In the genomic region with DNA sequence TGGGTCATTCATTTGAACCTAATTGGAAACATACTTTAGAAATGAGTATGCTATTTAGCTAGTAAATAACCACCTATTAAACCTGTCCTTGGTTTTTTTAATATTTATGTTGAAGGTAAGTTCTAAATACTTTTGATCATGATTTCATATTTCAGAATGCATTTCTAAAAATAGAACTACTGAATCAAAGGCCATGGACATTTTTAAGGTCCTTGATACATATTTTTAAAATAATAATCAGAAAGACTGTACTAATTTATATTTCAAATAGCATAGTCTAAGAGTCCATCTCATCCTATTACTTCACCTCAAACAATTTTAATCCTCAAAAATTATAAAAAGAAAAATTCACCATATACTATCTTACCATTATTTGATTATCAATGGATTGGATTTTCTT, we compare ENCODE assay signal across 15 cellular contexts.
A peak's percentile ranks its signal among the peaks of the same experiment; 100 is the strongest.
DNase-seq lines count a peak whose midpoint lies in the region; ATAC-seq, FAIRE-seq and TF ChIP-seq lines count a peak whose summit lies in the region.
"Had no signal": no experiment of that assay in that cellular context is flagged by ENCODE, and none has a peak within 500 bp of the region (broad histone marks: within the 10 kb centered on the region; RNA-seq: fewer than 3 reads in every experiment).

No MANE protein-coding gene starts in this region.

- no peak overlapping the region for H2BK15ac ChIP-seq in IMR-90 (ENCODE audit: low read depth, low read length)

- no peaks in the 10 kb centered on the region for H3K27me3 Mint-ChIP-seq in Calu3 (ENCODE audit: unreplicated experiment)

- H3K9me1 ChIP-seq in IMR-90 (ENCODE audit: insufficient read depth, low read length), result no peaks in the 10 kb centered on the region

- H3K27ac Mint-ChIP-seq in Calu3 (ENCODE audit: unreplicated experiment), result peak overlapping the region; percentile 95

- peak overlapping the region; percentile 54 for H2BK5ac ChIP-seq in IMR-90 (ENCODE audit: low read depth, low read length, poor library complexity, severe bottlenecking)

- peaks cover 2% of the 10 kb centered on the region for H3K9me3 Mint-ChIP-seq in Calu3 (ENCODE audit: low read depth, unreplicated experiment)

- TF ChIP-seq RAD21 in IMR-90 (IDR thresholded peaks at IDR 0.05; ENCODE audit: low read length), result no peak

- H3K79me1 ChIP-seq in IMR-90 (ENCODE audit: low read depth in 1 of 2, low read length in 2 of 2), result 0 out of 4 replicates have a peak, but pooled peaks cover 0 to 2% of the 10 kb centered on the region in 2 experiments

- no peak overlapping the region for H3K4me3 Mint-ChIP-seq in Calu3 (ENCODE audit: low read depth, unreplicated experiment)
- H3K4me3 Mint-ChIP-seq: CD4-positive, alpha-beta memory T cell had no signal

- no peak overlapping the region for H2BK20ac ChIP-seq in IMR-90 (ENCODE audit: low read depth, low read length)

- H3K36me3 ChIP-seq in IMR-90 (ENCODE audit: control insufficient read depth, insufficient read depth, low read length), result no peaks in the 10 kb centered on the region
- no peaks in the 10 kb centered on the region for H3K36me3 ChIP-seq in small intestine (ENCODE audit: control insufficient read depth in 2 of 2, insufficient read depth in 2 of 2, low read length in 2 of 2)
- no peaks in the 10 kb centered on the region for H3K36me3 ChIP-seq in brain microvascular endothelial cell (replicated peaks)
- H3K36me3 ChIP-seq: BE2C had no signal

- H3K4me1 Mint-ChIP-seq in Calu3 (ENCODE audit: low read depth, unreplicated experiment), result peaks cover 51% of the 10 kb centered on the region

- no peak overlapping the region for H3K4me2 ChIP-seq in IMR-90 (ENCODE audit: low read depth, low read length)

- CTCF ChIA-PET in Calu3 (lab: Charles Lee) (no interaction called here), IMR-90 (lab: Yijun Ruan, JAX) (no interaction called here)

- TF ChIP-seq CTCF in Calu3 (IDR thresholded peaks at IDR 0.05; ENCODE audit: unreplicated experiment) (no peak), IMR-90 (conservative IDR thresholded peaks at IDR 0.05; ENCODE audit: low read depth, low read length) (no peak), brain microvascular endothelial cell (IDR thresholded peaks at IDR 0.05; ENCODE audit: low read depth, low read length, missing control alignments) (no peak)

- H3K18ac ChIP-seq in IMR-90 (ENCODE audit: low read depth, low read length), result no peak overlapping the region

- no peak overlapping the region for H3K56ac ChIP-seq in IMR-90 (ENCODE audit: extremely low read depth, insufficient read depth, low read length)

- H2AK9ac ChIP-seq in IMR-90 (replicated peaks; ENCODE audit: low read depth, low read length, poor library complexity), result no peak overlapping the region

- in situ Hi-C loops in IMR-90 (cut with MboI; ENCODE audit: low sequenced_read_pairs), result no loop called here
- in situ Hi-C loops in brain microvascular endothelial cell (cut with HindIII; ENCODE audit: low pct_ligation_motif_present, low sequenced_read_pairs), result no loop called here

- no peak for TF ChIP-seq POLR2A in IMR-90 (IDR thresholded peaks at IDR 0.05; ENCODE audit: low read depth, low read length)

- BruUV-seq in Calu3 (replicated peaks; lab: Mats Ljungman, UMichigan), result no TSS peak
- no TSS peak for BruUV-seq in IMR-90 (replicated peaks; lab: Mats Ljungman, UMichigan)

- no peak for DNase-seq in Calu3
- no peak for DNase-seq in IMR-90
- DNase-seq in epithelial cell of prostate (ENCODE audit: low read depth, low spot score), result no peak
- DNase-seq in small intestine, result no peak
- DNase-seq in SW480 (ENCODE audit: low spot score), result no peak
- no peak for DNase-seq in RCC 7860 (ENCODE audit: low spot score)
- DNase-seq in brain microvascular endothelial cell, result no peak
- DNase-seq in activated naive CD4-positive, alpha-beta T cell treated with Interleukin-2 at 50 U/mL for 16 hours, result no peak
- DNase-seq: BE2C; CD4-positive, alpha-beta memory T cell; DND-41; GDM1; HCEC 1CT had no signal

- H3K9ac ChIP-seq in IMR-90 (ENCODE audit: low read depth, low read length), result no peak overlapping the region

- H4K5ac ChIP-seq in IMR-90 (ENCODE audit: low read depth, low read length), result no peak overlapping the region

- no peak overlapping the region for H3K4me3 ChIP-seq in IMR-90 (ENCODE audit: insufficient read depth, low read depth, low read length)
- no peak overlapping the region for H3K4me3 ChIP-seq in small intestine (ENCODE audit: low read depth in 1 of 2, low read length in 2 of 2)
- no peak overlapping the region for H3K4me3 ChIP-seq in brain microvascular endothelial cell (ENCODE audit: low read depth, low read length)

- H3K4me1 ChIP-seq in IMR-90 (ENCODE audit: control insufficient read depth, insufficient read depth, low read length) (no peaks in the 10 kb centered on the region; the same call in 1 of the 2 replicates), small intestine (ENCODE audit: control insufficient read depth in 2 of 2, insufficient read depth in 1 of 2, low read depth in 1 of 2, low read length in 1 of 2) (no peaks in the 10 kb centered on the region)
- H3K4me1 ChIP-seq: BE2C had no signal

- ATAC-seq in IMR-90 (ENCODE audit: low read depth), result no peak

- no peak overlapping the region for H3K4ac ChIP-seq in IMR-90 (ENCODE audit: low read depth, low read length)

- POLR2A ChIA-PET in IMR-90 (lab: Charles Lee; ENCODE audit: unreplicated experiment), result no interaction called here

- intact Hi-C loops in Calu3 (cut with micrococcal nuclease; ENCODE audit: unreplicated experiment), result no loop called here
- intact Hi-C loops in IMR-90 (cut with micrococcal nuclease), result no loop called here

- no peak overlapping the region for H4K91ac ChIP-seq in IMR-90 (ENCODE audit: insufficient read depth, low read depth, low read length)

- no peak overlapping the region for H2AFZ ChIP-seq in IMR-90 (replicated peaks; ENCODE audit: low read length, poor library complexity)

- H3K23ac ChIP-seq in IMR-90 (ENCODE audit: low read depth, low read length), result no peak overlapping the region

- H3K14ac ChIP-seq in IMR-90 (replicated peaks; ENCODE audit: low read depth, low read length), result no peak overlapping the region

- H3K27ac ChIP-seq in IMR-90 (ENCODE audit: insufficient read depth, low read length) (no peak overlapping the region), epithelial cell of prostate (peak overlapping the region; percentile 31), small intestine (ENCODE audit: low read depth in 1 of 2, low read length in 1 of 2) (no peak overlapping the region), brain microvascular endothelial cell (no peak overlapping the region)
- H3K27ac ChIP-seq: C4-2B had no signal

- H4K20me1 ChIP-seq in IMR-90 (ENCODE audit: insufficient read depth, low read length), result no peaks in the 10 kb centered on the region

- no peaks in the 10 kb centered on the region for H3K9me3 ChIP-seq in IMR-90 (ENCODE audit: control insufficient read depth, insufficient read depth, low read length)
- no peaks in the 10 kb centered on the region for H3K9me3 ChIP-seq in small intestine (ENCODE audit: control insufficient read depth, low read depth)
- H3K9me3 ChIP-seq: BE2C had no signal

- H3K27me3 ChIP-seq in IMR-90 (ENCODE audit: control insufficient read depth, insufficient read depth, low read length) (no peaks in the 10 kb centered on the region), small intestine (ENCODE audit: control insufficient read depth in 2 of 2, insufficient read depth in 2 of 2, low read length in 2 of 2) (no peaks in the 10 kb centered on the region), brain microvascular endothelial cell (replicated peaks) (no peaks in the 10 kb centered on the region)

- FAIRE-seq in small intestine (lab: Jason Lieb, UNC), result peak; percentile 49
- no peak for FAIRE-seq in RCC 7860 (lab: Jason Lieb, UNC)
- FAIRE-seq: D721Med had no signal

- dilution Hi-C loops in IMR-90 (cut with HindIII; ENCODE audit: low sequenced_read_pairs, unreplicated experiment), result no loop called here

- no peak overlapping the region; a peak in 1 of 4 replicates for H4K8ac ChIP-seq in IMR-90 (ENCODE audit: low read depth in 2 of 2, low read length in 2 of 2)

- H3K36me3 Mint-ChIP-seq in Calu3 (ENCODE audit: insufficient read depth, unreplicated experiment), result peaks cover 14% of the 10 kb centered on the region
- H3K36me3 Mint-ChIP-seq: CD4-positive, alpha-beta memory T cell had no signal

- H2AK5ac ChIP-seq in IMR-90 (ENCODE audit: low read depth, low read length), result no peak overlapping the region

- no peak overlapping the region for H2BK120ac ChIP-seq in IMR-90 (ENCODE audit: low read depth, low read length)

TF ChIP-seq in IMR-90, 13 proteins besides CTCF, POLR2A, EP300 and RAD21:
- TF ChIP-seq, protein P1, sequence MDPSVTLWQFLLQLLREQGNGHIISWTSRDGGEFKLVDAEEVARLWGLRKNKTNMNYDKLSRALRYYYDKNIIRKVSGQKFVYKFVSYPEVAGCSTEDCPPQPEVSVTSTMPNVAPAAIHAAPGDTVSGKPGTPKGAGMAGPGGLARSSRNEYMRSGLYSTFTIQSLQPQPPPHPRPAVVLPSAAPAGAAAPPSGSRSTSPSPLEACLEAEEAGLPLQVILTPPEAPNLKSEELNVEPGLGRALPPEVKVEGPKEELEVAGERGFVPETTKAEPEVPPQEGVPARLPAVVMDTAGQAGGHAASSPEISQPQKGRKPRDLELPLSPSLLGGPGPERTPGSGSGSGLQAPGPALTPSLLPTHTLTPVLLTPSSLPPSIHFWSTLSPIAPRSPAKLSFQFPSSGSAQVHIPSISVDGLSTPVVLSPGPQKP (IDR thresholded peaks at IDR 0.05; ENCODE audit: borderline replicate concordance, low read depth, low read length), result no peak
- no peak for TF ChIP-seq CEBPB (IDR thresholded peaks at IDR 0.05; ENCODE audit: low read depth, low read length)
